ENCODE assay signal across 1 cellular context in genomic region chr12:72586456-72586855, GRCh38.
TF ChIP-seq lines count a peak whose summit lies in the region.

No MANE protein-coding gene starts in this region.

TF ChIP-seq in WTC11, 78 proteins besides CTCF, POLR2A, EP300 and RAD21 (continued from another document):
- TF ChIP-seq ZSCAN18 (CRISPR knock-in tag; IDR thresholded peaks at IDR 0.05) (no peak), IRF2 (CRISPR knock-in tag; IDR thresholded peaks at IDR 0.05; ENCODE audit: borderline replicate concordance, low read depth) (no peak), TCF7 (CRISPR knock-in tag; IDR thresholded peaks at IDR 0.05; ENCODE audit: low read depth) (no peak), ESRRA (CRISPR knock-in tag; IDR thresholded peaks at IDR 0.05; ENCODE audit: borderline replicate concordance) (no peak), PRDM15 (CRISPR knock-in tag; IDR thresholded peaks at IDR 0.05) (no peak), HMGXB4 (CRISPR knock-in tag; IDR thresholded peaks at IDR 0.05) (no peak)
